2 cellular contexts compared by ENCODE assay signal in the genomic region with DNA sequence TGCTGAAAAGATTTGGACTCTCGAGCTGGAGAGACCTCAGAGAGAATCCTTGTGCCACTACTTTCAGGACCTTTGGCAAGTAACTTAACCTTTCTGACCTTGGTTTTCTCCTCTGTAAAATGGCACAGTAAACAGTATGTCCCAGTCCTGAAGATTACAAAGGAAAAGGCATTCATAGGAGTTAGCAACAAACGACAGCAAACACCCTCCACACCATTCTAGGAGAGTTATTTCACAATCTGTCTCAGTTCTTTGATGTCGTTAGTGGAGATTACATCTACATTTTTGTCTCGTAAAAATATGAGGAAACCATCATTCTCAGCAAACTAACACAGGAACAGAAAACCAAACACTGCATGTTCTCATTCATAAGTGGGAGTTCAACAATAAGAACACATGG.
TF ChIP-seq lines count a peak whose summit lies in the region.

No MANE protein-coding gene starts in this region.

TF ChIP-seq in HepG2, 621 proteins besides CTCF, POLR2A, EP300 and RAD21 (continues in another document):
- TF ChIP-seq, protein P1, sequence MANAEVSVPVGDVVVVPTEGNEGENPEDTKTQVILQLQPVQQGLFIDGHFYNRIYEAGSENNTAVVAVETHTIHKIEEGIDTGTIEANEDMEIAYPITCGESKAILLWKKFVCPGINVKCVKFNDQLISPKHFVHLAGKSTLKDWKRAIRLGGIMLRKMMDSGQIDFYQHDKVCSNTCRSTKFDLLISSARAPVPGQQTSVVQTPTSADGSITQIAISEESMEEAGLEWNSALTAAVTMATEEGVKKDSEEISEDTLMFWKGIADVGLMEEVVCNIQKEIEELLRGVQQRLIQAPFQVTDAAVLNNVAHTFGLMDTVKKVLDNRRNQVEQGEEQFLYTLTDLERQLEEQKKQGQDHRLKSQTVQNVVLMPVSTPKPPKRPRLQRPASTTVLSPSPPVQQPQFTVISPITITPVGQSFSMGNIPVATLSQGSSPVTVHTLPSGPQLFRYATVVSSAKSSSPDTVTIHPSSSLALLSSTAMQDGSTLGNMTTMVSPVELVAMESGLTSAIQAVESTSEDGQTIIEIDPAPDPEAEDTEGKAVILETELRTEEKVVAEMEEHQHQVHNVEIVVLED (CRISPR knock-in tag; IDR thresholded peaks at IDR 0.05; ENCODE audit: borderline replicate concordance), result no peak
- TF ChIP-seq CEBPG (CRISPR knock-in tag; IDR thresholded peaks at IDR 0.05), result peak; percentile 59
- TF ChIP-seq RCOR2 (CRISPR knock-in tag; IDR thresholded peaks at IDR 0.05), result peak; percentile 57
- TF ChIP-seq SKI (IDR thresholded peaks at IDR 0.05; ENCODE audit: partially characterized antibody), result peak; percentile 41
- no peak for TF ChIP-seq NFKBIZ (CRISPR knock-in tag; IDR thresholded peaks at IDR 0.05)
- TF ChIP-seq, protein P2, sequence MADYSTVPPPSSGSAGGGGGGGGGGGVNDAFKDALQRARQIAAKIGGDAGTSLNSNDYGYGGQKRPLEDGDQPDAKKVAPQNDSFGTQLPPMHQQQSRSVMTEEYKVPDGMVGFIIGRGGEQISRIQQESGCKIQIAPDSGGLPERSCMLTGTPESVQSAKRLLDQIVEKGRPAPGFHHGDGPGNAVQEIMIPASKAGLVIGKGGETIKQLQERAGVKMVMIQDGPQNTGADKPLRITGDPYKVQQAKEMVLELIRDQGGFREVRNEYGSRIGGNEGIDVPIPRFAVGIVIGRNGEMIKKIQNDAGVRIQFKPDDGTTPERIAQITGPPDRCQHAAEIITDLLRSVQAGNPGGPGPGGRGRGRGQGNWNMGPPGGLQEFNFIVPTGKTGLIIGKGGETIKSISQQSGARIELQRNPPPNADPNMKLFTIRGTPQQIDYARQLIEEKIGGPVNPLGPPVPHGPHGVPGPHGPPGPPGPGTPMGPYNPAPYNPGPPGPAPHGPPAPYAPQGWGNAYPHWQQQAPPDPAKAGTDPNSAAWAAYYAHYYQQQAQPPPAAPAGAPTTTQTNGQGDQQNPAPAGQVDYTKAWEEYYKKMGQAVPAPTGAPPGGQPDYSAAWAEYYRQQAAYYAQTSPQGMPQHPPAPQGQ (CRISPR knock-in tag; IDR thresholded peaks at IDR 0.05; ENCODE audit: borderline replicate concordance), result no peak
- TF ChIP-seq KLF15 (CRISPR knock-in tag; IDR thresholded peaks at IDR 0.05; ENCODE audit: borderline replicate concordance), result no peak
- TF ChIP-seq CEBPB (IDR thresholded peaks at IDR 0.05; ENCODE audit: borderline replicate concordance, low read depth, low read length), result peak; percentile 84
- no peak for TF ChIP-seq IKZF4 (CRISPR knock-in tag; IDR thresholded peaks at IDR 0.05; ENCODE audit: borderline replicate concordance, low read depth, not compliant biosample characterization)
- TF ChIP-seq HMG20A (CRISPR knock-in tag; IDR thresholded peaks at IDR 0.05; ENCODE audit: borderline replicate concordance), result peak; percentile 10; the same call in 1 of the 2 replicates
- TF ChIP-seq SOX13 (IDR thresholded peaks at IDR 0.05), result no peak
- TF ChIP-seq SOX13 (CRISPR knock-in tag; conservative IDR thresholded peaks at IDR 0.05 in 1 of 2, IDR thresholded peaks at IDR 0.05 in 1 of 2), result 0 out of 4 replicates have a peak, but pooled peaks of 1 of the 2 experiments have one; percentile 45
- TF ChIP-seq RBM22 (optimal IDR thresholded peaks at IDR 0.05; ENCODE audit: low read length), result peak; percentile 80
- TF ChIP-seq, protein P3, sequence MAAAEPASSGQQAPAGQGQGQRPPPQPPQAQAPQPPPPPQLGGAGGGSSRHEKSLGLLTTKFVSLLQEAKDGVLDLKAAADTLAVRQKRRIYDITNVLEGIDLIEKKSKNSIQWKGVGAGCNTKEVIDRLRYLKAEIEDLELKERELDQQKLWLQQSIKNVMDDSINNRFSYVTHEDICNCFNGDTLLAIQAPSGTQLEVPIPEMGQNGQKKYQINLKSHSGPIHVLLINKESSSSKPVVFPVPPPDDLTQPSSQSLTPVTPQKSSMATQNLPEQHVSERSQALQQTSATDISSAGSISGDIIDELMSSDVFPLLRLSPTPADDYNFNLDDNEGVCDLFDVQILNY (CRISPR knock-in tag; conservative IDR thresholded peaks at IDR 0.05), result no peak
- no peak for TF ChIP-seq ZNF101 (CRISPR knock-in tag; IDR thresholded peaks at IDR 0.05; ENCODE audit: borderline replicate concordance, low read depth)
- TF ChIP-seq NCOA2 (CRISPR knock-in tag; IDR thresholded peaks at IDR 0.05), result peak; percentile 28; the same call in 1 of the 2 replicates
- TF ChIP-seq, protein P4, sequence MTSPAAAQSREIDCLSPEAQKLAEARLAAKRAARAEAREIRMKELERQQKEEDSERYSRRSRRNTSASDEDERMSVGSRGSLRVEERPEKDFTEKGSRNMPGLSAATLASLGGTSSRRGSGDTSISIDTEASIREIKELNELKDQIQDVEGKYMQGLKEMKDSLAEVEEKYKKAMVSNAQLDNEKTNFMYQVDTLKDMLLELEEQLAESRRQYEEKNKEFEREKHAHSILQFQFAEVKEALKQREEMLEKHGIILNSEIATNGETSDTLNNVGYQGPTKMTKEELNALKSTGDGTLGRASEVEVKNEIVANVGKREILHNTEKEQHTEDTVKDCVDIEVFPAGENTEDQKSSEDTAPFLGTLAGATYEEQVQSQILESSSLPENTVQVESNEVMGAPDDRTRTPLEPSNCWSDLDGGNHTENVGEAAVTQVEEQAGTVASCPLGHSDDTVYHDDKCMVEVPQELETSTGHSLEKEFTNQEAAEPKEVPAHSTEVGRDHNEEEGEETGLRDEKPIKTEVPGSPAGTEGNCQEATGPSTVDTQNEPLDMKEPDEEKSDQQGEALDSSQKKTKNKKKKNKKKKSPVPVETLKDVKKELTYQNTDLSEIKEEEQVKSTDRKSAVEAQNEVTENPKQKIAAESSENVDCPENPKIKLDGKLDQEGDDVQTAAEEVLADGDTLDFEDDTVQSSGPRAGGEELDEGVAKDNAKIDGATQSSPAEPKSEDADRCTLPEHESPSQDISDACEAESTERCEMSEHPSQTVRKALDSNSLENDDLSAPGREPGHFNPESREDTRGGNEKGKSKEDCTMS (CRISPR knock-in tag; conservative IDR thresholded peaks at IDR 0.05), result no peak
- TF ChIP-seq ZNF629 (CRISPR knock-in tag; conservative IDR thresholded peaks at IDR 0.05), result peak; percentile 87
- TF ChIP-seq SOX5 (CRISPR knock-in tag; IDR thresholded peaks at IDR 0.05; ENCODE audit: borderline replicate concordance), result peak; percentile 42; the same call in 1 of the 2 replicates
- no peak for TF ChIP-seq HNF4A (CRISPR knock-in tag; IDR thresholded peaks at IDR 0.05)
- TF ChIP-seq GTF3A (CRISPR knock-in tag; conservative IDR thresholded peaks at IDR 0.05), result no peak
- TF ChIP-seq MYC (CRISPR knock-in tag; IDR thresholded peaks at IDR 0.05; ENCODE audit: borderline replicate concordance), result no peak
- TF ChIP-seq, protein P5, sequence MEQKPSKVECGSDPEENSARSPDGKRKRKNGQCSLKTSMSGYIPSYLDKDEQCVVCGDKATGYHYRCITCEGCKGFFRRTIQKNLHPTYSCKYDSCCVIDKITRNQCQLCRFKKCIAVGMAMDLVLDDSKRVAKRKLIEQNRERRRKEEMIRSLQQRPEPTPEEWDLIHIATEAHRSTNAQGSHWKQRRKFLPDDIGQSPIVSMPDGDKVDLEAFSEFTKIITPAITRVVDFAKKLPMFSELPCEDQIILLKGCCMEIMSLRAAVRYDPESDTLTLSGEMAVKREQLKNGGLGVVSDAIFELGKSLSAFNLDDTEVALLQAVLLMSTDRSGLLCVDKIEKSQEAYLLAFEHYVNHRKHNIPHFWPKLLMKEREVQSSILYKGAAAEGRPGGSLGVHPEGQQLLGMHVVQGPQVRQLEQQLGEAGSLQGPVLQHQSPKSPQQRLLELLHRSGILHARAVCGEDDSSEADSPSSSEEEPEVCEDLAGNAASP (CRISPR knock-in tag; IDR thresholded peaks at IDR 0.05; ENCODE audit: borderline replicate concordance), result no peak

TF ChIP-seq in H1, 55 proteins besides CTCF, POLR2A, EP300 and RAD21:
- no peak for TF ChIP-seq CHD2 (IDR thresholded peaks at IDR 0.05; ENCODE audit: low read length)
- TF ChIP-seq PHF8 (conservative IDR thresholded peaks at IDR 0.05; ENCODE audit: low read depth, low read length), result no peak
- no peak for TF ChIP-seq SIX5 (IDR thresholded peaks at IDR 0.05; ENCODE audit: low read depth, low read length)
- no peak for TF ChIP-seq SRF (IDR thresholded peaks at IDR 0.05; ENCODE audit: low read depth, low read length)
- no peak for TF ChIP-seq RBBP5 (IDR thresholded peaks at IDR 0.05; ENCODE audit: borderline replicate concordance, low read depth, low read length)
- no peak for TF ChIP-seq SIRT6 (IDR thresholded peaks at IDR 0.05; ENCODE audit: low read length)
- no peak for TF ChIP-seq BCL11A (IDR thresholded peaks at IDR 0.05; ENCODE audit: low read depth in 2 of 2, low read length in 2 of 2)
- no peak for TF ChIP-seq ZNF274 (IDR thresholded peaks at IDR 0.05; ENCODE audit: borderline replicate concordance, extremely low read depth, low read length)
- TF ChIP-seq KDM1A (IDR thresholded peaks at IDR 0.05; ENCODE audit: borderline replicate concordance, low read length), result no peak
- no peak for TF ChIP-seq EZH2 (IDR thresholded peaks at IDR 0.05; ENCODE audit: low read depth, low read length, severe bottlenecking)
- TF ChIP-seq CBX5 (IDR thresholded peaks at IDR 0.05; ENCODE audit: low read depth, low read length), result no peak
- TF ChIP-seq, protein P6, sequence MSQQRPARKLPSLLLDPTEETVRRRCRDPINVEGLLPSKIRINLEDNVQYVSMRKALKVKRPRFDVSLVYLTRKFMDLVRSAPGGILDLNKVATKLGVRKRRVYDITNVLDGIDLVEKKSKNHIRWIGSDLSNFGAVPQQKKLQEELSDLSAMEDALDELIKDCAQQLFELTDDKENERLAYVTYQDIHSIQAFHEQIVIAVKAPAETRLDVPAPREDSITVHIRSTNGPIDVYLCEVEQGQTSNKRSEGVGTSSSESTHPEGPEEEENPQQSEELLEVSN (IDR thresholded peaks at IDR 0.05), result no peak
- no peak for TF ChIP-seq BACH1 (IDR thresholded peaks at IDR 0.05; ENCODE audit: low read length)
